20 cellular contexts compared by ENCODE assay signal in genomic region chr3:69016901-69017300, GRCh38.
"Had no signal": no experiment of that assay in that cellular context is flagged by ENCODE, and none has a peak within 500 bp of the region (broad histone marks: within the 10 kb centered on the region; RNA-seq: fewer than 3 reads in every experiment).

No MANE protein-coding gene starts in this region.

- DNase-seq: activated CD4-positive, alpha-beta T cell treated with anti-CD3 and anti-CD28 coated beads for 1 hour; activated CD4-positive, alpha-beta T cell treated with anti-CD3 and anti-CD28 coated beads, Interleukin-2, amount 50 U/mL, for 1 hour; activated CD8-positive, alpha-beta T cell treated with anti-CD3 and anti-CD28 coated beads for 36 hours; activated gamma-delta T cell treated with Interleukin-2 at 50 U/mL for 16 hours; activated naive CD4-positive, alpha-beta T cell treated with anti-CD3 and anti-CD28 coated beads, Interleukin-2, amount 50 U/mL, for 16 hours; activated T-cell treated with anti-CD3 and anti-CD28 coated beads, Interleukin-2, amount 50 U/mL, for 4 hours; amygdala; caudate nucleus; cortex of kidney; foreskin keratinocyte; heart right ventricle; left ventricle myocardium inferior; ovary; retina; stimulated activated CD4-positive, alpha-beta T cell treated with anti-CD3 and anti-CD28 coated beads, Interleukin-12 subunit alpha, Interleukin-12 subunit beta, amount 100 ng/mL, for 4 hours; stimulated activated CD4-positive, alpha-beta T cell treated with anti-CD3 and anti-CD28 coated beads, Interleukin-4, amount 100 ng/mL, for 24 hours; T-helper 9 cell had no signal

- ATAC-seq: activated CD8-positive, alpha-beta T cell treated with anti-CD3 and anti-CD28 coated beads for 36 hours; activated T-cell treated with anti-CD3 and anti-CD28 coated beads, Interleukin-2, amount 50 U/mL, for 4 hours; activated T-helper 17 cell treated with anti-CD3 and anti-CD28 coated beads, Interleukin-2, amount 50 U/mL, for 72 hours; foreskin keratinocyte; heart right ventricle; sciatic nerve; stimulated activated memory B cell treated with anti-CD40 and anti-IgM and Interleukin-4, amounts not matched to agents 10 μg/mL and 1 μg/mL and 100 μg/mL, for 72 hours had no signal
